ENCODE assay signal across 9 cellular contexts in genomic region chr9:78004478-78005229, GRCh38. TPM values are rescaled to one million over a fixed set of nuclear protein-coding genes. Genes with fewer than 3 reads are reported as not detected.
DNase-seq lines count a peak whose midpoint lies in the region; ATAC-seq, FAIRE-seq and TF ChIP-seq lines count a peak whose summit lies in the region.
"Had no signal": no experiment of that assay in that cellular context is flagged by ENCODE, and none has a peak within 500 bp of the region (broad histone marks: within the 10 kb centered on the region; RNA-seq: fewer than 3 reads in every experiment).

No MANE protein-coding gene starts in this region.

- H3K36me3 Mint-ChIP-seq in T-helper 17 cell (ENCODE audit: low read depth) = peaks cover 4% of the 10 kb centered on the region

- no peak overlapping the region for H3K4me3 ChIP-seq in AG09309 (ENCODE audit: control insufficient read depth, low read depth, low read length)

- no peak overlapping the region for H3K27ac Mint-ChIP-seq in T-helper 17 cell

- no peaks in the 10 kb centered on the region for H3K9me3 ChIP-seq in T-helper 17 cell (ENCODE audit: control insufficient read depth, low read length, poor library complexity, severe bottlenecking)

- ATAC-seq in T-helper 17 cell (peak; percentile 56), HG03520 (IDR thresholded peaks at IDR 0.05; ENCODE audit: unreplicated experiment) (no peak)

- H3K27me3 Mint-ChIP-seq in T-helper 17 cell = no peaks in the 10 kb centered on the region

- no peak for FAIRE-seq in urothelium cell line (lab: Jason Lieb, UNC)

- POLR2A ChIA-PET in HEK293T (lab: Yijun Ruan, JAX) = no interaction called here

- TF ChIP-seq CTCF in AG09309 (IDR thresholded peaks at IDR 0.05; ENCODE audit: control insufficient read depth, insufficient read depth, low read depth, low read length, missing control alignments) = peak; percentile 2

- peaks cover 46% of the 10 kb centered on the region for H3K4me1 Mint-ChIP-seq in T-helper 17 cell

- no peak overlapping the region for H3K4me3 Mint-ChIP-seq in T-helper 17 cell

- CTCF ChIA-PET in HEK293T (lab: Yijun Ruan, JAX) = no interaction called here

- DNase-seq in AG09309 (ENCODE audit: low read depth) (no peak), HEK293T (ENCODE audit: extremely low spot score) (peak; percentile 29), T-helper 17 cell (no peak), kidney tubule cell (ENCODE audit: low spot score) (peak; percentile 57), urothelium cell line (ENCODE audit: low spot score) (no peak), GM19240 (ENCODE audit: insufficient read length, low spot score) (no peak)
- DNase-seq in activated naive CD4-positive, alpha-beta T cell treated with anti-CD3 and anti-CD28 coated beads, Interleukin-2, amount 50 U/mL, for 16 hours = no peak
- DNase-seq: C1 segment of cervical spinal cord had no signal

TF ChIP-seq in HEK293T, 16 proteins besides CTCF, POLR2A, EP300 and RAD21:
- TF ChIP-seq, protein P1, sequence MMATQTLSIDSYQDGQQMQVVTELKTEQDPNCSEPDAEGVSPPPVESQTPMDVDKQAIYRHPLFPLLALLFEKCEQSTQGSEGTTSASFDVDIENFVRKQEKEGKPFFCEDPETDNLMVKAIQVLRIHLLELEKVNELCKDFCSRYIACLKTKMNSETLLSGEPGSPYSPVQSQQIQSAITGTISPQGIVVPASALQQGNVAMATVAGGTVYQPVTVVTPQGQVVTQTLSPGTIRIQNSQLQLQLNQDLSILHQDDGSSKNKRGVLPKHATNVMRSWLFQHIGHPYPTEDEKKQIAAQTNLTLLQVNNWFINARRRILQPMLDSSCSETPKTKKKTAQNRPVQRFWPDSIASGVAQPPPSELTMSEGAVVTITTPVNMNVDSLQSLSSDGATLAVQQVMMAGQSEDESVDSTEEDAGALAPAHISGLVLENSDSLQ (IDR thresholded peaks at IDR 0.05) = peak; percentile 53; the same call in 1 of the 2 replicates
- TF ChIP-seq ARNT (IDR thresholded peaks at IDR 0.05) (no peak), ZNF384 (IDR thresholded peaks at IDR 0.05) (peak; percentile 63; the same call in 1 of the 2 replicates)

RNA-seq across cellular contexts. Expression of gene GNAQ, which starts 27.0 kb away (rescaled TPM):
- total RNA-seq in T-helper 17 cell = 10 to 100 TPM; 57.1 to 68.1 TPM

Comparison
In these comparisons a context has a peak if more than half of its experiments do, and no peak if none do; other contexts are left out.
1. DNase-seq: peak in HEK293T (single experiment) and kidney tubule cell (single experiment); none in AG09309 (single experiment), T-helper 17 cell (0 of 3), urothelium cell line (single experiment), GM19240 (single experiment) and activated naive CD4-positive, alpha-beta T cell treated with anti-CD3 and anti-CD28 coated beads, Interleukin-2, amount 50 U/mL, for 16 hours (single experiment).